Comparison of ENCODE assay signal across 9 cellular contexts in the genomic region with DNA sequence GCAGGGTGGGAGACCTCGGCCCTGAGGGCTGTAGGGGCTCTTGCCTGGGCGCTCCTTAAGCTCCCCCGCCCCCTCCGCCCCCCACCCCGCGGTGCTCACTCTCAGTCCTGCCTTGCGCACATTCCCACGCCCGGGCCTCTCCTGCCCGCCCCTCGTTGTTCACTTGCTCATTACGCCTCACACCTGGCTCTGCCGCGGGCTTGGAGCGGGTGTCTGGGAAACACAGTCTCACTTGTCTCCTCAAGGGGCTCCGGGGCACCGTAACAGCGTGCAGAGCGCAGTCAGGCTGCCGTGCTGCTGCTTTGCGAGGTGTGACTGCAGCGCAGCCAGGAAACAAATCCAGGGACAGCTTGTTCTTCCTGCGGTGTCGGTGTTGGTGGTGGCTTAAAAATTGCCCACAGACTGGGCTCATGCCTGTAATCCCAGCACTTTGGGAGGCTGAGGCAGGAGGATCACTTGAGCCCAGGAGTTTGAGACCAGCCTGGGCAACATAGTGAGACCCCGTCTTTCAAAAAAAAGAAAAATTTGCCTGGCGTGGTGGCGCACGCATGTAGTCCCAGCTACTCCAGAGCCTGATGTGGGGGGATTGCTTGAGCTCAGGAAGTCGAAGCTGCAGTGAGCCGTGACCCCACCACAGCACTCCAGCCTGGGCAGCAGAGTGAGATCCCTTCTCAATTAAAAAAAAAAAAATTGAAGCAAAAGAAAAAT. TPM values are rescaled to one million over a fixed set of nuclear protein-coding genes. Genes with fewer than 3 reads are reported as not detected.
DNase-seq lines count a peak whose midpoint lies in the region; ATAC-seq and TF ChIP-seq lines count a peak whose summit lies in the region.
"Had no signal": no experiment of that assay in that cellular context is flagged by ENCODE, and none has a peak within 500 bp of the region (broad histone marks: within the 10 kb centered on the region; RNA-seq: fewer than 3 reads in every experiment).

No MANE protein-coding gene starts in this region.

- H3K4me3 ChIP-seq in H7 (ENCODE audit: insufficient read depth, low read depth, low read length) = peak overlapping the region; percentile 56
- no peak overlapping the region for H3K4me3 ChIP-seq in parathyroid adenoma (ENCODE audit: low read depth, low read length)
- H3K4me3 ChIP-seq: SJSA1 had no signal

- H3K4me1 Mint-ChIP-seq in effector memory CD8-positive, alpha-beta T cell (ENCODE audit: low read depth in 2 of 2) = peaks cover 11 to 15% of the 10 kb centered on the region in 2 donors

- ATAC-seq in effector memory CD8-positive, alpha-beta T cell (replicated peaks) = no peak
- ATAC-seq in HG02884 (IDR thresholded peaks at IDR 0.05; ENCODE audit: unreplicated experiment) = no peak

- no peak overlapping the region for H3K9ac ChIP-seq in parathyroid adenoma

- peak overlapping the region; percentile 63 to 73 for H3K4me3 Mint-ChIP-seq in effector memory CD8-positive, alpha-beta T cell

- peak overlapping the region; percentile 94 for H2AFZ ChIP-seq in parathyroid adenoma

- peaks cover 22% of the 10 kb centered on the region for H3K79me2 ChIP-seq in parathyroid adenoma

- peaks cover 21% of the 10 kb centered on the region for H3K4me1 ChIP-seq in parathyroid adenoma

- H3K27me3 ChIP-seq in H7 (ENCODE audit: control insufficient read depth, insufficient read depth, low read length) (peaks cover 19% of the 10 kb centered on the region), parathyroid adenoma (ENCODE audit: control insufficient read depth, insufficient read depth, low read length) (no peaks in the 10 kb centered on the region)

- DNase-seq in H7 = peak; percentile 90
- peak; percentile 88 for DNase-seq in NCI-H2171 treated with DMSO at 0.1 percent for 48 hours (lab: John Stamatoyannopoulos, UW)
- no peak for DNase-seq in effector memory CD8-positive, alpha-beta T cell
- DNase-seq in medulla oblongata (ENCODE audit: extremely low spot score) = no peak
- DNase-seq in NOMO-1 (lab: John Stamatoyannopoulos, UW; ENCODE audit: unreplicated experiment in 2 of 2) = no peak
- DNase-seq in midbrain (lab: John Stamatoyannopoulos, UW) = no peak

- H3K27ac Mint-ChIP-seq in effector memory CD8-positive, alpha-beta T cell = no peak overlapping the region

- H3K36me3 ChIP-seq in H7 (replicated peaks; ENCODE audit: control insufficient read depth, insufficient read depth, low read length) (no peaks in the 10 kb centered on the region), parathyroid adenoma (ENCODE audit: control insufficient read depth, insufficient read depth, low read length) (no peaks in the 10 kb centered on the region)
- H3K36me3 ChIP-seq: SJSA1 had no signal

- TF ChIP-seq CTCF in parathyroid adenoma (IDR thresholded peaks at IDR 0.05) = no peak

- H3K36me3 Mint-ChIP-seq in effector memory CD8-positive, alpha-beta T cell (ENCODE audit: insufficient read depth) = no peaks in the 10 kb centered on the region

- no peaks in the 10 kb centered on the region for H3K9me3 Mint-ChIP-seq in effector memory CD8-positive, alpha-beta T cell

- H3K9me3 ChIP-seq in parathyroid adenoma (ENCODE audit: control insufficient read depth, low read length) = no peaks in the 10 kb centered on the region
- H3K9me3 ChIP-seq: SJSA1 had no signal

- peak overlapping the region; percentile 69 for H3K27ac ChIP-seq in parathyroid adenoma
- H3K27ac ChIP-seq: SJSA1 had no signal

- no peak overlapping the region for H3K4me2 ChIP-seq in parathyroid adenoma (ENCODE audit: low read length)

- peaks cover 28 to 47% of the 10 kb centered on the region in 2 donors for H3K27me3 Mint-ChIP-seq in effector memory CD8-positive, alpha-beta T cell

RNA-seq across cellular contexts. Expression of gene NPBWR2, which starts 4.6 kb away (rescaled TPM):
- not detected in 2 replicates for total RNA-seq in H7 (2014; rRNA removed; shearing (Covaris generic))
- total RNA-seq: SJSA1 had no signal

RNA-seq across cellular contexts. Expression of gene LKAAEAR1, which starts 18.6 kb away (rescaled TPM):
- 0.45 TPM in 1 of 2 replicates, not detected in the other for total RNA-seq in H7 (2014; rRNA removed; shearing (Covaris generic))

RNA-seq across cellular contexts. Expression of gene OPRL1, which starts 22.9 kb away (rescaled TPM):
- 2.4 and 4.4 TPM in 2 replicates for total RNA-seq in H7 (2014; rRNA removed; shearing (Covaris generic))

RNA-seq across cellular contexts. Expression of gene RGS19, which starts 23.5 kb away (rescaled TPM):
- total RNA-seq in H7 (2014; rRNA removed; shearing (Covaris generic)) = 24.3 and 27.0 TPM in 2 replicates

RNA-seq across cellular contexts. Expression of gene TCEA2, which starts 39.8 kb away (rescaled TPM):
- 27.3 and 29.4 TPM in 2 replicates for total RNA-seq in H7 (2014; rRNA removed; shearing (Covaris generic))

Comparison
In these comparisons a context has a peak if more than half of its experiments do, and no peak if none do; other contexts are left out.
1. DNase-seq: peak in H7 (single experiment) and NCI-H2171 treated with DMSO at 0.1 percent for 48 hours (single experiment); none in effector memory CD8-positive, alpha-beta T cell (0 of 3), medulla oblongata (single experiment), NOMO-1 (0 of 2) and midbrain (single experiment).